In the genomic region with DNA sequence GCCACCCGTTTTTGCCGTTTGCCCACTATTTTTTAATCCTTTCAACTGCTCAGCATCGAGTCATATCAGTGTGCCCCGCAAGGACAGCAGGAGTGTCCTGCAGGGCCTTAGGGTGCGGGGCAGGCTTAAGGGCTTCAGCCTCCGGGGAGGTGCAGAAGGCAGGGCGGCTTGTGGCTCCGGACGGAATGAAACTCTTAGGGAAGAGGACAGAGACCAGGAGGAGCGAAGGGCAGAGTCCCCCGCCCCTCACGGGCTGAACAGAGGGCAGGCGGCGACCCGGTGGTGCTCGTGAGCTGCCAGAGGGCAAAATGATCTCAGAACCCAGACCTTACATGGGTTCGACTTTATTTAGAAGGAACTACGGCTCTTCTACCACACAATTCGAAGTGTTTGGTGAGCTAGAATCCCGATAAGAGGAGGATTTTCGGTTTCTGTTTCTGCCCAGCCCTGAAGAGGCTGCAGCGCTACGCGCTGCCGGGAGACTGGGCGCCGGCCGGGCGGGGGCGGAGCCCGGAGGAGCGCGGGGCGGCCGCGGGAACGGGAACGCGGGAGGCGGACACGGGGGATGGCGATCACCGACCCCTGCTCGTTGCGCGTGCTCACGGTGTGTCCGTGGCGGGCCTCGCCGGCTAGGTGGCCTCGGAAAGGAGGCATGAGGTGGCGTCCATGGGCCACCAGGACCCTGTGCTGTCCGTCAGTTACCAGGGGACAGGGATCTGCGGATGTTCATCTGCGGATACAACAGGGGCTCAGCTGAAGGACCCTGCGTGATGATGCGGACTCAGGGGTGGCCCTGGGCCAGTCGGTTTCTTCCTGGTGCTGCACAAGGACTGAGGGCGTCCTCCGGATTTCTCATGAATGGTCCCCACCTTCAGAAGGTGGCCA, we compare ENCODE assay signal across 8 cellular contexts. TPM values are rescaled to one million over a fixed set of nuclear protein-coding genes. Genes with fewer than 3 reads are reported as not detected.
A peak's percentile ranks its signal among the peaks of the same experiment; 100 is the strongest.
DNase-seq lines count a peak whose midpoint lies in the region; ATAC-seq and TF ChIP-seq lines count a peak whose summit lies in the region.

No MANE protein-coding gene starts in this region.

- POLR2A ChIA-PET in WTC11 (lab: Charles Lee), result no interaction called here

- H3K27me3 ChIP-seq in layer of hippocampus (ENCODE audit: control insufficient read depth, insufficient read depth, low read length), result no peaks in the 10 kb centered on the region

- peak; percentile 86 for ATAC-seq in WTC11

- CTCF ChIA-PET in WTC11 (lab: Charles Lee), result interaction anchor here (1.1 kb wide), 2 partner anchors 252 to 343 kb away, joined by 3 read pairs; a partner anchor contains a TSS

- H3K9me3 Mint-ChIP-seq in HFFc6, result no peaks in the 10 kb centered on the region
- 0 out of 2 replicates have a peak, but pooled peaks cover 4% of the 10 kb centered on the region for H3K9me3 Mint-ChIP-seq in WTC11

- peak overlapping the region; percentile 95 for H3K4me3 Mint-ChIP-seq in HFFc6
- peak overlapping the region; percentile 85 for H3K4me3 Mint-ChIP-seq in WTC11

- H3K27ac Mint-ChIP-seq in HFFc6, result peak overlapping the region; percentile 97
- no peak overlapping the region for H3K27ac Mint-ChIP-seq in WTC11

- peak; percentile 3 for DNase-seq in NCI-H2107 treated with DMSO at 0.1 percent for 48 hours (lab: John Stamatoyannopoulos, UW; ENCODE audit: unreplicated experiment)
- no peak for DNase-seq in NCI-H2107 (lab: John Stamatoyannopoulos, UW)
- DNase-seq in HFFc6, result peak; percentile 47
- peak; percentile 5 for DNase-seq in NCI-H1105 (lab: John Stamatoyannopoulos, UW)
- peak; percentile 48 for DNase-seq in WTC11 (ENCODE audit: low spot score)
- DNase-seq in stimulated activated CD4-positive, alpha-beta T cell treated with anti-CD3 and anti-CD28 coated beads, Interleukin-1b, Interleukin-23, amount 100 ng/mL, for 48 hours, result peak; percentile 61

- H3K36me3 Mint-ChIP-seq in HFFc6 (ENCODE audit: low read depth), result peaks cover 7% of the 10 kb centered on the region
- H3K36me3 Mint-ChIP-seq in WTC11, result no peaks in the 10 kb centered on the region

- H3K27me3 Mint-ChIP-seq in HFFc6 (ENCODE audit: insufficient read depth), result peaks cover 3% of the 10 kb centered on the region
- peaks cover 39% of the 10 kb centered on the region for H3K27me3 Mint-ChIP-seq in WTC11 (ENCODE audit: low read depth)

- H3K4me1 Mint-ChIP-seq in HFFc6 (ENCODE audit: low read depth), result peaks cover 67% of the 10 kb centered on the region
- H3K4me1 Mint-ChIP-seq in WTC11, result peaks cover 11% of the 10 kb centered on the region

- H3K27ac ChIP-seq in cingulate gyrus (ENCODE audit: low read depth, low read length) (peak overlapping the region; percentile 90), layer of hippocampus (ENCODE audit: low read depth, low read length) (peak overlapping the region; percentile 77)

- TF ChIP-seq CTCF in HFFc6 (IDR thresholded peaks at IDR 0.05) (no peak), WTC11 (IDR thresholded peaks at IDR 0.05) (no peak)

TF ChIP-seq in WTC11, 78 proteins besides CTCF, POLR2A, EP300 and RAD21 (continues in another document):
- peak; percentile 58; the same call in 1 of the 2 replicates for TF ChIP-seq ESRRA (CRISPR knock-in tag; IDR thresholded peaks at IDR 0.05; ENCODE audit: borderline replicate concordance)
- TF ChIP-seq, protein P1, sequence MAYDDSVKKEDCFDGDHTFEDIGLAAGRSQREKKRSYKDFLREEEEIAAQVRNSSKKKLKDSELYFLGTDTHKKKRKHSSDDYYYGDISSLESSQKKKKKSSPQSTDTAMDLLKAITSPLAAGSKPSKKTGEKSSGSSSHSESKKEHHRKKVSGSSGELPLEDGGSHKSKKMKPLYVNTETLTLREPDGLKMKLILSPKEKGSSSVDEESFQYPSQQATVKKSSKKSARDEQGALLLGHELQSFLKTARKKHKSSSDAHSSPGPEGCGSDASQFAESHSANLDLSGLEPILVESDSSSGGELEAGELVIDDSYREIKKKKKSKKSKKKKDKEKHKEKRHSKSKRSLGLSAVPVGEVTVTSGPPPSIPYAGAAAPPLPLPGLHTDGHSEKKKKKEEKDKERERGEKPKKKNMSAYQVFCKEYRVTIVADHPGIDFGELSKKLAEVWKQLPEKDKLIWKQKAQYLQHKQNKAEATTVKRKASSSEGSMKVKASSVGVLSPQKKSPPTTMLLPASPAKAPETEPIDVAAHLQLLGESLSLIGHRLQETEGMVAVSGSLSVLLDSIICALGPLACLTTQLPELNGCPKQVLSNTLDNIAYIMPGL (CRISPR knock-in tag; IDR thresholded peaks at IDR 0.05), result peak; percentile 60; the same call in 1 of the 2 replicates
- peak; percentile 31; the same call in 1 of the 2 replicates for TF ChIP-seq TCF7 (CRISPR knock-in tag; IDR thresholded peaks at IDR 0.05; ENCODE audit: low read depth)
- TF ChIP-seq SP1 (CRISPR knock-in tag; conservative IDR thresholded peaks at IDR 0.05), result peak; percentile 58; the same call in 1 of the 2 replicates
- TF ChIP-seq TP53 (CRISPR knock-in tag; IDR thresholded peaks at IDR 0.05), result no peak
- TF ChIP-seq CREB1 (CRISPR knock-in tag; IDR thresholded peaks at IDR 0.05), result no peak
- TF ChIP-seq NFYB (CRISPR knock-in tag; conservative IDR thresholded peaks at IDR 0.05; ENCODE audit: low read depth), result no peak
- TF ChIP-seq, protein P2, sequence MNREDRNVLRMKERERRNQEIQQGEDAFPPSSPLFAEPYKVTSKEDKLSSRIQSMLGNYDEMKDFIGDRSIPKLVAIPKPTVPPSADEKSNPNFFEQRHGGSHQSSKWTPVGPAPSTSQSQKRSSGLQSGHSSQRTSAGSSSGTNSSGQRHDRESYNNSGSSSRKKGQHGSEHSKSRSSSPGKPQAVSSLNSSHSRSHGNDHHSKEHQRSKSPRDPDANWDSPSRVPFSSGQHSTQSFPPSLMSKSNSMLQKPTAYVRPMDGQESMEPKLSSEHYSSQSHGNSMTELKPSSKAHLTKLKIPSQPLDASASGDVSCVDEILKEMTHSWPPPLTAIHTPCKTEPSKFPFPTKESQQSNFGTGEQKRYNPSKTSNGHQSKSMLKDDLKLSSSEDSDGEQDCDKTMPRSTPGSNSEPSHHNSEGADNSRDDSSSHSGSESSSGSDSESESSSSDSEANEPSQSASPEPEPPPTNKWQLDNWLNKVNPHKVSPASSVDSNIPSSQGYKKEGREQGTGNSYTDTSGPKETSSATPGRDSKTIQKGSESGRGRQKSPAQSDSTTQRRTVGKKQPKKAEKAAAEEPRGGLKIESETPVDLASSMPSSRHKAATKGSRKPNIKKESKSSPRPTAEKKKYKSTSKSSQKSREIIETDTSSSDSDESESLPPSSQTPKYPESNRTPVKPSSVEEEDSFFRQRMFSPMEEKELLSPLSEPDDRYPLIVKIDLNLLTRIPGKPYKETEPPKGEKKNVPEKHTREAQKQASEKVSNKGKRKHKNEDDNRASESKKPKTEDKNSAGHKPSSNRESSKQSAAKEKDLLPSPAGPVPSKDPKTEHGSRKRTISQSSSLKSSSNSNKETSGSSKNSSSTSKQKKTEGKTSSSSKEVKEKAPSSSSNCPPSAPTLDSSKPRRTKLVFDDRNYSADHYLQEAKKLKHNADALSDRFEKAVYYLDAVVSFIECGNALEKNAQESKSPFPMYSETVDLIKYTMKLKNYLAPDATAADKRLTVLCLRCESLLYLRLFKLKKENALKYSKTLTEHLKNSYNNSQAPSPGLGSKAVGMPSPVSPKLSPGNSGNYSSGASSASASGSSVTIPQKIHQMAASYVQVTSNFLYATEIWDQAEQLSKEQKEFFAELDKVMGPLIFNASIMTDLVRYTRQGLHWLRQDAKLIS (CRISPR knock-in tag; IDR thresholded peaks at IDR 0.05; ENCODE audit: borderline replicate concordance), result no peak
- TF ChIP-seq ZNF423 (CRISPR knock-in tag; IDR thresholded peaks at IDR 0.05), result no peak
- no peak for TF ChIP-seq JUN (CRISPR knock-in tag; IDR thresholded peaks at IDR 0.05)
- TF ChIP-seq RELA (CRISPR knock-in tag; IDR thresholded peaks at IDR 0.05; ENCODE audit: borderline replicate concordance), result peak; percentile 69; the same call in 1 of the 2 replicates
- TF ChIP-seq, protein P3, sequence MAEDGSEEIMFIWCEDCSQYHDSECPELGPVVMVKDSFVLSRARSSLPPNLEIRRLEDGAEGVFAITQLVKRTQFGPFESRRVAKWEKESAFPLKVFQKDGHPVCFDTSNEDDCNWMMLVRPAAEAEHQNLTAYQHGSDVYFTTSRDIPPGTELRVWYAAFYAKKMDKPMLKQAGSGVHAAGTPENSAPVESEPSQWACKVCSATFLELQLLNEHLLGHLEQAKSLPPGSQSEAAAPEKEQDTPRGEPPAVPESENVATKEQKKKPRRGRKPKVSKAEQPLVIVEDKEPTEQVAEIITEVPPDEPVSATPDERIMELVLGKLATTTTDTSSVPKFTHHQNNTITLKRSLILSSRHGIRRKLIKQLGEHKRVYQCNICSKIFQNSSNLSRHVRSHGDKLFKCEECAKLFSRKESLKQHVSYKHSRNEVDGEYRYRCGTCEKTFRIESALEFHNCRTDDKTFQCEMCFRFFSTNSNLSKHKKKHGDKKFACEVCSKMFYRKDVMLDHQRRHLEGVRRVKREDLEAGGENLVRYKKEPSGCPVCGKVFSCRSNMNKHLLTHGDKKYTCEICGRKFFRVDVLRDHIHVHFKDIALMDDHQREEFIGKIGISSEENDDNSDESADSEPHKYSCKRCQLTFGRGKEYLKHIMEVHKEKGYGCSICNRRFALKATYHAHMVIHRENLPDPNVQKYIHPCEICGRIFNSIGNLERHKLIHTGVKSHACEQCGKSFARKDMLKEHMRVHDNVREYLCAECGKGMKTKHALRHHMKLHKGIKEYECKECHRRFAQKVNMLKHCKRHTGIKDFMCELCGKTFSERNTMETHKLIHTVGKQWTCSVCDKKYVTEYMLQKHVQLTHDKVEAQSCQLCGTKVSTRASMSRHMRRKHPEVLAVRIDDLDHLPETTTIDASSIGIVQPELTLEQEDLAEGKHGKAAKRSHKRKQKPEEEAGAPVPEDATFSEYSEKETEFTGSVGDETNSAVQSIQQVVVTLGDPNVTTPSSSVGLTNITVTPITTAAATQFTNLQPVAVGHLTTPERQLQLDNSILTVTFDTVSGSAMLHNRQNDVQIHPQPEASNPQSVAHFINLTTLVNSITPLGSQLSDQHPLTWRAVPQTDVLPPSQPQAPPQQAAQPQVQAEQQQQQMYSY (CRISPR knock-in tag; IDR thresholded peaks at IDR 0.05), result no peak

RNA-seq across cellular contexts. Expression of a gene that starts 4.3 kb away (rescaled TPM):
- total RNA-seq in HFFc6 (2021; fragmentation: NEBNext Ultra II Directional; extraction: Animal tissue kit (Norgen Biotek cat#: 25700)), result 10 to 100 TPM; 70.5 to 74.9 (median 72.8) TPM
- total RNA-seq in WTC11 (2021), result 0.62 to 1.3 TPM (median 1.2 TPM) in 3 replicates

Comparison
In these comparisons a context has a peak if more than half of its experiments do, and no peak if none do; other contexts are left out.
1. RNA of a gene that starts 4.3 kb away (total RNA-seq): 70.5 to 74.9 TPM in HFFc6; 0.62 to 1.3 TPM in WTC11; every median in the first group is over 10 times any median in the second.